ENCODE assay signal across 8 cellular contexts in the genomic region with DNA sequence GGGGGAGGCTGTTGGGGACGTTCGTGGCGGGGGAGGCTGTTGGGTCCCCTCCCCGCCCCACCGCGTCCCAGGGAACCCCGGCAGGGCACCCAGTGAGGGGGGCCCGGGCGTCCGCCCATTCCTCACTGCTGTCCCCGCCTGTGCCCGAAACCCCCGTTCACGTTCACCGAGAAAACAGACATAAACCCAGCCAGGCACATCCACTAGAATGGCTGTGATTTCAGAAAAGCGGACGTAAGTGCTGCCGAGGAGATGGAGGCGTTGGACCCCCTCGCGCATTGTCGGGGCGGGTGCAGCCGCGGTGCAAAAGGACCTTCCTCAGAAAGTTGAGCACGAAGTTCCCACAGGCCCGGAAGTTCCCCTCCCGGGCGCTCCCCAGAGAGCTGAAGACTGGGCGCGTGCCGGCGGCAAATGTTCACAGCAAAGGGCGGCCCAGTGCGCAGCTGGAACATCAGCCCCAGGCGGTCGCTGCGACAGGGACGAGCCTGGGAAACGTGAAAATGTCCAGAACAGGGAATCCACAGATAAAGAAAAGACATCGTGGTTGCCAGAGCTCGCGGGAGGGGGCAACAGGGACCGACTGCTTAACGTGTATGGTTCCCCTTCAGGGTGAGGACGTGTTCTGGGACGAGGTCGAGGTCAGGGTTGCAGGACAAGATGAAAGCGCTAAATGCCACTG. TPM values are rescaled to one million over a fixed set of nuclear protein-coding genes. Genes with fewer than 3 reads are reported as not detected.
DNase-seq lines count a peak whose midpoint lies in the region; ATAC-seq and TF ChIP-seq lines count a peak whose summit lies in the region.

No MANE protein-coding gene starts in this region.

- intact Hi-C loops in adrenal gland (cut with DNase I), result loop anchor here in 1 of 2 donors (10.0 kb wide), 1 partner anchor 70 kb away; no protein-coding TSS in a partner anchor
- intact Hi-C loops in stomach (cut with DNase I; ENCODE audit: low total_unique reads), result no loop called here

- peaks cover 7 to 23% of the 10 kb centered on the region in 2 donors for H3K4me1 ChIP-seq in adrenal gland (replicated peaks in 1 of 2)
- peaks cover 27 to 46% (median 36%) of the 10 kb centered on the region in 4 donors for H3K4me1 ChIP-seq in stomach

- no peak for TF ChIP-seq POLR2A in adrenal gland (IDR thresholded peaks at IDR 0.05)
- no peak for TF ChIP-seq POLR2A in stomach (IDR thresholded peaks at IDR 0.05)

- no peak for TF ChIP-seq EP300 in stomach (IDR thresholded peaks at IDR 0.05)

- WGBS in adrenal gland, 4 donors, result 3 to 10% (median 3%) methylated on average over 27 to 49 of the region's 49 CpGs
- WGBS in stomach, 5 donors, result 8 to 18% (median 9%) methylated on average over 30 to 49 of the region's 49 CpGs

- ATAC-seq in HG03097 (IDR thresholded peaks at IDR 0.05; ENCODE audit: low FRiP score, unreplicated experiment), result no peak

- peak overlapping the region in 1 of 4 donors; percentile 38 for H3K4me3 ChIP-seq in adrenal gland
- H3K4me3 ChIP-seq in stomach, result peak overlapping the region; percentile 31 to 55 (median 46)

- H3K27me3 ChIP-seq in adrenal gland (peaks cover 11% of the 10 kb centered on the region), stomach (peaks cover 0 to 46% (median 14%) of the 10 kb centered on the region in 3 donors)

- TF ChIP-seq CTCF in adrenal gland (IDR thresholded peaks at IDR 0.05) (no peak), stomach (IDR thresholded peaks at IDR 0.05) (no peak)

- H3K27ac ChIP-seq in adrenal gland (peak overlapping the region in 1 of 5 donors; percentile 54), stomach (peak overlapping the region in 2 of 5 donors; percentile 26 to 64)

- H3K36me3 ChIP-seq in adrenal gland (replicated peaks in 1 of 2) (no peaks in the 10 kb centered on the region), stomach (no peaks in the 10 kb centered on the region)

- DNase-seq in DMS79 (lab: John Stamatoyannopoulos, UW), result peak; percentile 42
- peak; percentile 17 for DNase-seq in HuH-7 (ENCODE audit: low spot score)
- peak; percentile 31 to 83 (median 53) for DNase-seq in adrenal gland
- peak; percentile 53 for DNase-seq in iPS-NIHi11 (ENCODE audit: low spot score)
- DNase-seq in stomach, result peak; percentile 35
- DNase-seq in effector CD8-positive, alpha-beta T cell (lab: John Stamatoyannopoulos, UW), result no peak
- no peak for DNase-seq in NCI-H187 (lab: John Stamatoyannopoulos, UW)

- no peaks in the 10 kb centered on the region for H3K9me3 ChIP-seq in adrenal gland (replicated peaks in 1 of 3)
- no peaks in the 10 kb centered on the region for H3K9me3 ChIP-seq in stomach

RNA-seq across cellular contexts. Expression of gene SAMD11, which starts 18.5 kb away (rescaled TPM):
- 10 to 100 TPM in 7 of 8 donors, 1 to 10 TPM in 1; 7.9 to 30.8 (median 16.7) TPM for total RNA-seq in adrenal gland
- 10 to 100 TPM in 2 of 3 donors, 1 to 10 TPM in 1; 2.5 to 96.6 (median 32.7) TPM for polyA plus RNA-seq in adrenal gland
- total RNA-seq in stomach, result 1 to 10 TPM in 4 of 5 donors, not detected in 1; 3.6 to 9.8 (median 4.7) TPM
- 10 to 100 TPM in 1 of 3 donors, 1 to 10 TPM in 2; 3.5 to 23.3 (median 4.3) TPM for polyA plus RNA-seq in stomach

RNA-seq across cellular contexts. Expression of gene NOC2L, which starts 53.8 kb away (rescaled TPM):
- 10 to 100 TPM; 22.4 to 58.9 (median 38.1) TPM for total RNA-seq in adrenal gland
- polyA plus RNA-seq in adrenal gland, result 10 to 100 TPM; 39.2 to 97.7 (median 64.9) TPM
- 10 to 100 TPM; 30.4 to 69.2 (median 40.3) TPM for total RNA-seq in stomach
- polyA plus RNA-seq in stomach, result 10 to 100 TPM; 33.5 to 57.9 (median 50.1) TPM

RNA-seq across cellular contexts. Expression of gene KLHL17, which starts 55.2 kb away (rescaled TPM):
- total RNA-seq in adrenal gland, result 10 to 100 TPM in 1 of 8 donors, 1 to 10 TPM in 7; 3.2 to 15.9 (median 6.9) TPM
- 10 to 100 TPM in 2 of 3 donors, under 1 TPM in 1; 0.73 to 38.8 (median 25.4) TPM for polyA plus RNA-seq in adrenal gland
- 10 to 100 TPM in 2 of 5 donors, 1 to 10 TPM in 3; 1.7 to 99.9 (median 8.1) TPM for total RNA-seq in stomach
- polyA plus RNA-seq in stomach, result 10 to 100 TPM in 1 of 3 donors, 1 to 10 TPM in 2; 6.0 to 19.3 (median 7.2) TPM

Comparison
In these comparisons a context has a peak if more than half of its experiments do, and no peak if none do; other contexts are left out.
1. DNase-seq: peak in DMS79 (single experiment), HuH-7 (single experiment), adrenal gland (7 of 7), iPS-NIHi11 (single experiment) and stomach (single experiment); none in effector CD8-positive, alpha-beta T cell (single experiment) and NCI-H187 (0 of 2).